In the genomic region with DNA sequence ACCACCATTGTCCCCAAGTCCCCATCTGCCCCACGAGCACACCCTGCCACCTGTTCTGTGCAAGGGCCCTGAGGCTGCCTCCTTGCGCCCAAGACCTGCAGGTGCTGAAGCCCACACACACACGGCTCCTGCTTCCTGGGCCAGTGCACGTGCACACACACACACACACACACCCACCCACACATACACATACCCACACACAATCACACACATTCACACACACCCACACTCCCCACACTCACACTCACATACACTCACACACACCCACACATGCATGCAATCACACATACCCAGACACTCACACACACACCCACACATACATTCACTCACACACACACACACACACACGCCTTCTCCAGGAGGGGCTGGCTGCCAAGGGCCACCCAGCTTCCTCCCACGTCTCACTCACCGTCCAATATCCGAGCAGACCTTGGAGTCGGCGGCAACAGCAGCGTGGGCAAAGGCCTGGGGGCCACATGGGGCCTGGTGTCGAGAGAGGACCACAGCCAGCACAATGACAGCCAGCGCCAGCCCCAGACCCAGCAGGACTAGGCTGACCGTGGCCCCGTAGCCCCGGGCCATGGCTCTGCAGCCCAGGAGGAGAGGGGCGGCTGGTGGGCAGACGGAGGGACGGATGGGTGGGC, we compare ENCODE assay signal across 1 cellular context.
A peak's percentile ranks its signal among the peaks of the same experiment; 100 is the strongest.
TF ChIP-seq lines count a peak whose summit lies in the region.

No MANE protein-coding gene starts in this region.

TF ChIP-seq in HEK293, 187 proteins besides CTCF, POLR2A, EP300 and RAD21 (continued from another document and continues in another):
- TF ChIP-seq ZNF221 (tag by site-specific recombination; IDR thresholded peaks at IDR 0.05; ENCODE audit: borderline replicate concordance) (no peak), ZNF155 (tag by site-specific recombination; IDR thresholded peaks at IDR 0.05) (no peak), ZNF791 (tag by site-specific recombination; IDR thresholded peaks at IDR 0.05) (no peak), ZNF214 (tag by site-specific recombination; IDR thresholded peaks at IDR 0.05; ENCODE audit: borderline replicate concordance) (no peak), SETDB1 (IDR thresholded peaks at IDR 0.05; ENCODE audit: insufficient read length, low read length) (no peak), BCL11A (tag by site-specific recombination; IDR thresholded peaks at IDR 0.05; ENCODE audit: low read depth) (0 out of 2 replicates have a peak, but pooled peaks have one; percentile 41), ZBTB20 (tag by site-specific recombination; IDR thresholded peaks at IDR 0.05) (peak; percentile 64), ZNF830 (tag by site-specific recombination; IDR thresholded peaks at IDR 0.05; ENCODE audit: low read depth) (no peak), ZNF76 (tag by site-specific recombination; IDR thresholded peaks at IDR 0.05; ENCODE audit: borderline replicate concordance, low read depth) (no peak), REPIN1 (tag by site-specific recombination; IDR thresholded peaks at IDR 0.05; ENCODE audit: low read depth) (no peak), ZNF266 (tag by site-specific recombination; IDR thresholded peaks at IDR 0.05; ENCODE audit: low read depth) (no peak), BCL11B (tag by site-specific recombination; IDR thresholded peaks at IDR 0.05; ENCODE audit: low read depth) (peak; percentile 75), ZNF596 (tag by site-specific recombination; IDR thresholded peaks at IDR 0.05) (no peak), IKZF3 (tag by site-specific recombination; IDR thresholded peaks at IDR 0.05) (no peak), ZNF223 (tag by site-specific recombination; IDR thresholded peaks at IDR 0.05) (no peak), SALL2 (tag by site-specific recombination; IDR thresholded peaks at IDR 0.05; ENCODE audit: borderline replicate concordance) (0 out of 2 replicates have a peak, but pooled peaks have one; percentile 26), FEZF1 (tag by site-specific recombination; IDR thresholded peaks at IDR 0.05) (no peak), MZF1 (tag by site-specific recombination; IDR thresholded peaks at IDR 0.05; ENCODE audit: borderline replicate concordance) (no peak), ZNF510 (tag by site-specific recombination; IDR thresholded peaks at IDR 0.05; ENCODE audit: insufficient replicate concordance) (no peak), ZNF623 (tag by site-specific recombination; IDR thresholded peaks at IDR 0.05) (peak; percentile 84), ZNF777 (tag by site-specific recombination; IDR thresholded peaks at IDR 0.05; ENCODE audit: borderline replicate concordance) (peak; percentile 40; the same call in 1 of the 2 replicates), KLF10 (tag by site-specific recombination; IDR thresholded peaks at IDR 0.05) (no peak), ZNF37A (tag by site-specific recombination; IDR thresholded peaks at IDR 0.05) (no peak), SP3 (tag by site-specific recombination; IDR thresholded peaks at IDR 0.05) (no peak), ZNF776 (tag by site-specific recombination; IDR thresholded peaks at IDR 0.05; ENCODE audit: borderline replicate concordance) (peak; percentile 84; the same call in 1 of the 2 replicates), ZSCAN30 (tag by site-specific recombination; IDR thresholded peaks at IDR 0.05) (no peak), ZNF48 (tag by site-specific recombination; IDR thresholded peaks at IDR 0.05) (no peak), ZNF621 (tag by site-specific recombination; IDR thresholded peaks at IDR 0.05) (no peak), ZNF514 (tag by site-specific recombination; IDR thresholded peaks at IDR 0.05) (no peak), ZNF146 (tag by site-specific recombination; IDR thresholded peaks at IDR 0.05) (no peak), ZNF501 (tag by site-specific recombination; IDR thresholded peaks at IDR 0.05) (no peak), ZNF768 (tag by site-specific recombination; IDR thresholded peaks at IDR 0.05) (no peak), ZNF202 (tag by site-specific recombination; IDR thresholded peaks at IDR 0.05; ENCODE audit: borderline replicate concordance) (no peak), EGR2 (tag by site-specific recombination; IDR thresholded peaks at IDR 0.05; ENCODE audit: low read depth) (peak; percentile 100), ZNF302 (tag by site-specific recombination; IDR thresholded peaks at IDR 0.05; ENCODE audit: low read depth) (no peak; the same call in 1 of the 2 replicates), RBAK (tag by site-specific recombination; IDR thresholded peaks at IDR 0.05) (no peak), ZNF549 (tag by site-specific recombination; IDR thresholded peaks at IDR 0.05) (no peak), KLF9 (tag by site-specific recombination; IDR thresholded peaks at IDR 0.05; ENCODE audit: low read depth) (no peak), ZFP37 (tag by site-specific recombination; IDR thresholded peaks at IDR 0.05) (no peak)
- TF ChIP-seq, protein P1, sequence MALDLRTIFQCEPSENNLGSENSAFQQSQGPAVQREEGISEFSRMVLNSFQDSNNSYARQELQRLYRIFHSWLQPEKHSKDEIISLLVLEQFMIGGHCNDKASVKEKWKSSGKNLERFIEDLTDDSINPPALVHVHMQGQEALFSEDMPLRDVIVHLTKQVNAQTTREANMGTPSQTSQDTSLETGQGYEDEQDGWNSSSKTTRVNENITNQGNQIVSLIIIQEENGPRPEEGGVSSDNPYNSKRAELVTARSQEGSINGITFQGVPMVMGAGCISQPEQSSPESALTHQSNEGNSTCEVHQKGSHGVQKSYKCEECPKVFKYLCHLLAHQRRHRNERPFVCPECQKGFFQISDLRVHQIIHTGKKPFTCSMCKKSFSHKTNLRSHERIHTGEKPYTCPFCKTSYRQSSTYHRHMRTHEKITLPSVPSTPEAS (tag by site-specific recombination; IDR thresholded peaks at IDR 0.05): peak; percentile 90
- TF ChIP-seq, protein P2, sequence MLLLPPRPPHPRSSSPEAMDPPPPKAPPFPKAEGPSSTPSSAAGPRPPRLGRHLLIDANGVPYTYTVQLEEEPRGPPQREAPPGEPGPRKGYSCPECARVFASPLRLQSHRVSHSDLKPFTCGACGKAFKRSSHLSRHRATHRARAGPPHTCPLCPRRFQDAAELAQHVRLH (tag by site-specific recombination; IDR thresholded peaks at IDR 0.05): no peak
- TF ChIP-seq, protein P3, sequence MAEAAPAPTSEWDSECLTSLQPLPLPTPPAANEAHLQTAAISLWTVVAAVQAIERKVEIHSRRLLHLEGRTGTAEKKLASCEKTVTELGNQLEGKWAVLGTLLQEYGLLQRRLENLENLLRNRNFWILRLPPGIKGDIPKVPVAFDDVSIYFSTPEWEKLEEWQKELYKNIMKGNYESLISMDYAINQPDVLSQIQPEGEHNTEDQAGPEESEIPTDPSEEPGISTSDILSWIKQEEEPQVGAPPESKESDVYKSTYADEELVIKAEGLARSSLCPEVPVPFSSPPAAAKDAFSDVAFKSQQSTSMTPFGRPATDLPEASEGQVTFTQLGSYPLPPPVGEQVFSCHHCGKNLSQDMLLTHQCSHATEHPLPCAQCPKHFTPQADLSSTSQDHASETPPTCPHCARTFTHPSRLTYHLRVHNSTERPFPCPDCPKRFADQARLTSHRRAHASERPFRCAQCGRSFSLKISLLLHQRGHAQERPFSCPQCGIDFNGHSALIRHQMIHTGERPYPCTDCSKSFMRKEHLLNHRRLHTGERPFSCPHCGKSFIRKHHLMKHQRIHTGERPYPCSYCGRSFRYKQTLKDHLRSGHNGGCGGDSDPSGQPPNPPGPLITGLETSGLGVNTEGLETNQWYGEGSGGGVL (tag by site-specific recombination; IDR thresholded peaks at IDR 0.05): peak; percentile 60; the same call in 1 of the 2 replicates
- TF ChIP-seq, protein P4, sequence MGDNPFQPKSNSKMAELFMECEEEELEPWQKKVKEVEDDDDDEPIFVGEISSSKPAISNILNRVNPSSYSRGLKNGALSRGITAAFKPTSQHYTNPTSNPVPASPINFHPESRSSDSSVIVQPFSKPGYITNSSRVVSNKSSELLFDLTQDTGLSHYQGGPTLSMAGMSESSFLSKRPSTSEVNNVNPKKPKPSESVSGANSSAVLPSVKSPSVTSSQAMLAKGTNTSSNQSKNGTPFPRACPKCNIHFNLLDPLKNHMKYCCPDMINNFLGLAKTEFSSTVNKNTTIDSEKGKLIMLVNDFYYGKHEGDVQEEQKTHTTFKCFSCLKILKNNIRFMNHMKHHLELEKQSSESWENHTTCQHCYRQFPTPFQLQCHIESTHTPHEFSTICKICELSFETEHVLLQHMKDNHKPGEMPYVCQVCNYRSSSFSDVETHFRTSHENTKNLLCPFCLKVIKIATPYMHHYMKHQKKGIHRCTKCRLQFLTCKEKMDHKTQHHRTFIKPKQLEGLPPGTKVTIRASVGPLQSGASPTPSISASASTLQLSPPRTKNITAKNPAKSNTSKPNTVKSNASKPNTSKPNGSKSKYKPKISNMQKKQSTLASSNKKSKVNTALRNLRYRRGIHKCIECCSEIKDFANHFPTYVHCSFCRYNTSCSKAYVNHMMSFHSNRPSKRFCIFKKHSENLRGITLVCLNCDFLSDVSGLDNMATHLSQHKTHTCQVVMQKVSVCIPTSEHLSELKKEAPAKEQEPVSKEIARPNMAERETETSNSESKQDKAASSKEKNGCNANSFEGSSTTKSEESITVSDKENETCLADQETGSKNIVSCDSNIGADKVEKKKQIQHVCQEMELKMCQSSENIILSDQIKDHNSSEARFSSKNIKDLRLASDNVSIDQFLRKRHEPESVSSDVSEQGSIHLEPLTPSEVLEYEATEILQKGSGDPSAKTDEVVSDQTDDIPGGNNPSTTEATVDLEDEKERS (tag by site-specific recombination; IDR thresholded peaks at IDR 0.05): no peak
- TF ChIP-seq, protein P5, sequence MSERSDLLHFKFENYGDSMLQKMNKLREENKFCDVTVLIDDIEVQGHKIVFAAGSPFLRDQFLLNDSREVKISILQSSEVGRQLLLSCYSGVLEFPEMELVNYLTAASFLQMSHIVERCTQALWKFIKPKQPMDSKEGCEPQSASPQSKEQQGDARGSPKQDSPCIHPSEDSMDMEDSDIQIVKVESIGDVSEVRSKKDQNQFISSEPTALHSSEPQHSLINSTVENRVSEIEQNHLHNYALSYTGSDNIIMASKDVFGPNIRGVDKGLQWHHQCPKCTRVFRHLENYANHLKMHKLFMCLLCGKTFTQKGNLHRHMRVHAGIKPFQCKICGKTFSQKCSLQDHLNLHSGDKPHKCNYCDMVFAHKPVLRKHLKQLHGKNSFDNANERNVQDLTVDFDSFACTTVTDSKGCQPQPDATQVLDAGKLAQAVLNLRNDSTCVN (tag by site-specific recombination; optimal IDR thresholded peaks at IDR 0.05): peak; percentile 11
- TF ChIP-seq, protein P6, sequence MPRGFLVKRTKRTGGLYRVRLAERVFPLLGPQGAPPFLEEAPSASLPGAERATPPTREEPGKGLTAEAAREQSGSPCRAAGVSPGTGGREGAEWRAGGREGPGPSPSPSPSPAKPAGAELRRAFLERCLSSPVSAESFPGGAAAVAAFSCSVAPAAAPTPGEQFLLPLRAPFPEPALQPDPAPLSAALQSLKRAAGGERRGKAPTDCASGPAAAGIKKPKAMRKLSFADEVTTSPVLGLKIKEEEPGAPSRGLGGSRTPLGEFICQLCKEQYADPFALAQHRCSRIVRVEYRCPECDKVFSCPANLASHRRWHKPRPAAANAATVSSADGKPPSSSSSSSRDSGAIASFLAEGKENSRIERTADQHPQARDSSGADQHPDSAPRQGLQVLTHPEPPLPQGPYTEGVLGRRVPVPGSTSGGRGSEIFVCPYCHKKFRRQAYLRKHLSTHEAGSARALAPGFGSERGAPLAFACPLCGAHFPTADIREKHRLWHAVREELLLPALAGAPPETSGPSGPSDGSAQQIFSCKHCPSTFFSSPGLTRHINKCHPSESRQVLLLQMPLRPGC (tag by site-specific recombination; IDR thresholded peaks at IDR 0.05): no peak
- TF ChIP-seq, protein P7, sequence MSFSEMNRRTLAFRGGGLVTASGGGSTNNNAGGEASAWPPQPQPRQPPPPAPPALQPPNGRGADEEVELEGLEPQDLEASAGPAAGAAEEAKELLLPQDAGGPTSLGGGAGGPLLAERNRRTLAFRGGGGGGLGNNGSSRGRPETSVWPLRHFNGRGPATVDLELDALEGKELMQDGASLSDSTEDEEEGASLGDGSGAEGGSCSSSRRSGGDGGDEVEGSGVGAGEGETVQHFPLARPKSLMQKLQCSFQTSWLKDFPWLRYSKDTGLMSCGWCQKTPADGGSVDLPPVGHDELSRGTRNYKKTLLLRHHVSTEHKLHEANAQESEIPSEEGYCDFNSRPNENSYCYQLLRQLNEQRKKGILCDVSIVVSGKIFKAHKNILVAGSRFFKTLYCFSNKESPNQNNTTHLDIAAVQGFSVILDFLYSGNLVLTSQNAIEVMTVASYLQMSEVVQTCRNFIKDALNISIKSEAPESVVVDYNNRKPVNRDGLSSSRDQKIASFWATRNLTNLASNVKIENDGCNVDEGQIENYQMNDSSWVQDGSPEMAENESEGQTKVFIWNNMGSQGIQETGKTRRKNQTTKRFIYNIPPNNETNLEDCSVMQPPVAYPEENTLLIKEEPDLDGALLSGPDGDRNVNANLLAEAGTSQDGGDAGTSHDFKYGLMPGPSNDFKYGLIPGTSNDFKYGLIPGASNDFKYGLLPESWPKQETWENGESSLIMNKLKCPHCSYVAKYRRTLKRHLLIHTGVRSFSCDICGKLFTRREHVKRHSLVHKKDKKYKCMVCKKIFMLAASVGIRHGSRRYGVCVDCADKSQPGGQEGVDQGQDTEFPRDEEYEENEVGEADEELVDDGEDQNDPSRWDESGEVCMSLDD (tag by site-specific recombination; IDR thresholded peaks at IDR 0.05): no peak; the same call in 1 of the 2 replicates
- TF ChIP-seq, protein P8, sequence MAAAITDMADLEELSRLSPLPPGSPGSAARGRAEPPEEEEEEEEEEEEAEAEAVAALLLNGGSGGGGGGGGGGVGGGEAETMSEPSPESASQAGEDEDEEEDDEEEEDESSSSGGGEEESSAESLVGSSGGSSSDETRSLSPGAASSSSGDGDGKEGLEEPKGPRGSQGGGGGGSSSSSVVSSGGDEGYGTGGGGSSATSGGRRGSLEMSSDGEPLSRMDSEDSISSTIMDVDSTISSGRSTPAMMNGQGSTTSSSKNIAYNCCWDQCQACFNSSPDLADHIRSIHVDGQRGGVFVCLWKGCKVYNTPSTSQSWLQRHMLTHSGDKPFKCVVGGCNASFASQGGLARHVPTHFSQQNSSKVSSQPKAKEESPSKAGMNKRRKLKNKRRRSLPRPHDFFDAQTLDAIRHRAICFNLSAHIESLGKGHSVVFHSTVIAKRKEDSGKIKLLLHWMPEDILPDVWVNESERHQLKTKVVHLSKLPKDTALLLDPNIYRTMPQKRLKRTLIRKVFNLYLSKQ (tag by site-specific recombination; IDR thresholded peaks at IDR 0.05; ENCODE audit: borderline replicate concordance): no peak
- TF ChIP-seq, protein P9, sequence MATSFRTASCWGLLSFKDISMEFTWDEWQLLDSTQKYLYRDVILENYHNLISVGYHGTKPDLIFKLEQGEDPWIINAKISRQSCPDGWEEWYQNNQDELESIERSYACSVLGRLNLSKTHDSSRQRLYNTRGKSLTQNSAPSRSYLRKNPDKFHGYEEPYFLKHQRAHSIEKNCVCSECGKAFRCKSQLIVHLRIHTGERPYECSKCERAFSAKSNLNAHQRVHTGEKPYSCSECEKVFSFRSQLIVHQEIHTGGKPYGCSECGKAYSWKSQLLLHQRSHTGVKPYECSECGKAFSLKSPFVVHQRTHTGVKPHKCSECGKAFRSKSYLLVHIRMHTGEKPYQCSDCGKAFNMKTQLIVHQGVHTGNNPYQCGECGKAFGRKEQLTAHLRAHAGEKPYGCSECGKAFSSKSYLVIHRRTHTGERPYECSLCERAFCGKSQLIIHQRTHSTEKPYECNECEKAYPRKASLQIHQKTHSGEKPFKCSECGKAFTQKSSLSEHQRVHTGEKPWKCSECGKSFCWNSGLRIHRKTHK (tag by site-specific recombination; IDR thresholded peaks at IDR 0.05): no peak
